11 cellular contexts compared by ENCODE assay signal in genomic region chr17:65558311-65558682, GRCh38. TPM values are rescaled to one million over a fixed set of nuclear protein-coding genes. Genes with fewer than 3 reads are reported as not detected.
DNase-seq lines count a peak whose midpoint lies in the region; TF ChIP-seq lines count a peak whose summit lies in the region.
"Had no signal": no experiment of that assay in that cellular context is flagged by ENCODE, and none has a peak within 500 bp of the region (broad histone marks: within the 10 kb centered on the region; RNA-seq: fewer than 3 reads in every experiment).

No MANE protein-coding gene starts in this region.

- intact Hi-C loops in prostate gland (cut with DNase I): loop anchor here (5.0 kb wide), 3 partner anchors 41 to 266 kb away; no protein-coding TSS in a partner anchor

- H3K4me1 ChIP-seq in ES-I3 (ENCODE audit: insufficient read depth, low read length) (peaks cover 23% of the 10 kb centered on the region), MM.1S (ENCODE audit: low read length) (peaks cover 24% of the 10 kb centered on the region), iPS DF 6.9 (ENCODE audit: control insufficient read depth, insufficient read depth, low read length) (peaks cover 8% of the 10 kb centered on the region), prostate gland (replicated peaks) (peaks cover 4% of the 10 kb centered on the region)

- no peaks in the 10 kb centered on the region for H4K20me1 ChIP-seq in MM.1S (ENCODE audit: insufficient read depth, low read length)

- no peak for TF ChIP-seq POLR2A in prostate gland (IDR thresholded peaks at IDR 0.05)

- H3K9ac ChIP-seq in ES-I3 (ENCODE audit: low read depth, low read length) (peak overlapping the region; percentile 92; the same call in 1 of the 2 replicates), MM.1S (ENCODE audit: low read length) (no peak overlapping the region)

- no peaks in the 10 kb centered on the region; the same call in 1 of the 2 replicates for H3K79me2 ChIP-seq in MM.1S (ENCODE audit: low read length)

- H3K27me3 ChIP-seq in MM.1S (replicated peaks; ENCODE audit: insufficient read depth, low read length): no peaks in the 10 kb centered on the region
- no peaks in the 10 kb centered on the region for H3K27me3 ChIP-seq in iPS DF 6.9 (ENCODE audit: control insufficient read depth, insufficient read depth, low read length)
- no peaks in the 10 kb centered on the region for H3K27me3 ChIP-seq in prostate gland (replicated peaks; ENCODE audit: insufficient read depth)
- H3K27me3 ChIP-seq: thyroid gland had no signal

- DNase-seq in MM.1S (no peak), iPS DF 6.9 (ENCODE audit: low read depth, low spot score) (no peak), prostate gland (ENCODE audit: low spot score) (no peak), EL (no peak), Ammon's horn (ENCODE audit: low spot score) (no peak), NOMO-1 (lab: John Stamatoyannopoulos, UW; ENCODE audit: unreplicated experiment in 2 of 2) (no peak)
- DNase-seq: activated B cell treated with CpG ODN at 0.5 μM for 24 hours, midbrain, retina had no signal

- WGBS in iPS DF 6.9 (ENCODE audit: insufficient coverage, insufficient read length): no CpG with 5 or more reads among the region's 15 CpGs
- WGBS in prostate gland: 46% methylated on average over 15 of the region's 15 CpGs

- H3K27ac ChIP-seq in MM.1S (ENCODE audit: low read length) (no peak overlapping the region), iPS DF 6.9 (ENCODE audit: low read length) (no peak overlapping the region), prostate gland (peak overlapping the region; percentile 94 to 96)

- H3K9me3 ChIP-seq in ES-I3 (ENCODE audit: control insufficient read depth, insufficient read depth, low read length) (no peaks in the 10 kb centered on the region), MM.1S (replicated peaks; ENCODE audit: insufficient read depth, low read length) (no peaks in the 10 kb centered on the region), iPS DF 6.9 (ENCODE audit: control insufficient read depth, insufficient read depth, low read length) (no peaks in the 10 kb centered on the region), prostate gland (no peaks in the 10 kb centered on the region)
- H3K9me3 ChIP-seq: thyroid gland had no signal

- peak overlapping the region; percentile 76; the same call in 1 of the 2 replicates for H3K4me2 ChIP-seq in MM.1S (ENCODE audit: low read depth, low read length)

- H3F3A ChIP-seq in MM.1S (ENCODE audit: insufficient read depth, low read length): peaks cover 4% of the 10 kb centered on the region; the same call in 1 of the 2 replicates

- H3K9me2 ChIP-seq in MM.1S (replicated peaks; ENCODE audit: insufficient read depth, low read length): no peaks in the 10 kb centered on the region

- no peak overlapping the region for H2AFZ ChIP-seq in MM.1S (ENCODE audit: low read length)

- 0 out of 2 replicates have a peak overlapping the region, but pooled peaks have one; percentile 85 for H3K4me3 ChIP-seq in MM.1S (ENCODE audit: low read length)
- H3K4me3 ChIP-seq in iPS DF 6.9 (ENCODE audit: low read length): peak overlapping the region; percentile 95; the same call in 1 of the 2 replicates
- peak overlapping the region in 1 of 2 donors; percentile 83 for H3K4me3 ChIP-seq in prostate gland

- no peak for TF ChIP-seq CTCF in MM.1S (IDR thresholded peaks at IDR 0.05; ENCODE audit: low read length)
- no peak for TF ChIP-seq CTCF in prostate gland (IDR thresholded peaks at IDR 0.05)

- H3K36me3 ChIP-seq in ES-I3 (ENCODE audit: insufficient read depth, low read length): peaks cover 5% of the 10 kb centered on the region
- no peaks in the 10 kb centered on the region for H3K36me3 ChIP-seq in MM.1S (replicated peaks; ENCODE audit: insufficient read depth, low read length)
- H3K36me3 ChIP-seq in iPS DF 6.9 (ENCODE audit: control insufficient read depth, insufficient read depth, low read length): peaks cover 4% of the 10 kb centered on the region; the same call in 1 of the 2 replicates
- H3K36me3 ChIP-seq in prostate gland: no peaks in the 10 kb centered on the region
- H3K36me3 ChIP-seq: thyroid gland had no signal

RNA-seq across cellular contexts. Expression of gene AXIN2, which starts 3.2 kb away (rescaled TPM):
- 10 to 100 TPM; 32.3 to 54.6 TPM for total RNA-seq in prostate gland

Comparison
In these comparisons a context has a peak if more than half of its experiments do, and no peak if none do; other contexts are left out.
1. H3K27ac ChIP-seq: peak in prostate gland (2 of 2); none in MM.1S (single experiment) and iPS DF 6.9 (single experiment).